Comparison of ENCODE assay signal across 8 cellular contexts in genomic region chr11:65498977-65499712, GRCh38. TPM values are rescaled to one million over a fixed set of nuclear protein-coding genes. Genes with fewer than 3 reads are reported as not detected.
DNase-seq lines count a peak whose midpoint lies in the region; ATAC-seq and TF ChIP-seq lines count a peak whose summit lies in the region.

TSS of gene MALAT1 (plus strand) at chr11:65499045.

- H3K27ac Mint-ChIP-seq in endodermal cell = no peak within 1 kb of the TSS
- no peak within 1 kb of the TSS for H3K27ac Mint-ChIP-seq in mesothelial cell of epicardium

- H3K4me3 Mint-ChIP-seq in endodermal cell = no peak within 1 kb of the TSS
- H3K4me3 Mint-ChIP-seq in mesothelial cell of epicardium = no peak within 1 kb of the TSS

- peaks cover 7% of the 10 kb centered on the region for H3K36me3 Mint-ChIP-seq in endodermal cell (ENCODE audit: low read depth)
- peaks cover 15% of the 10 kb centered on the region for H3K36me3 Mint-ChIP-seq in mesothelial cell of epicardium

- 0 to 1% methylated on average over 18 to 23 of the region's 24 CpGs for WGBS in endodermal cell (ENCODE audit: insufficient coverage in 1 of 2, insufficient read length in 1 of 2), 2 experiments

- H3K4me1 Mint-ChIP-seq in endodermal cell (peaks cover 17% of the 10 kb centered on the region), mesothelial cell of epicardium (peaks cover 26% of the 10 kb centered on the region)

- H3K4me1 ChIP-seq in HUES48 (ENCODE audit: control insufficient read depth, insufficient read depth, low read length) (peaks cover 18% of the 10 kb centered on the region), NT2/D1 (ENCODE audit: insufficient read depth, insufficient read length) (peaks cover 3% of the 10 kb centered on the region), endodermal cell (ENCODE audit: control insufficient read depth, insufficient read depth, low read length) (no peaks in the 10 kb centered on the region)

- H3K9me3 Mint-ChIP-seq in endodermal cell (no peaks in the 10 kb centered on the region), mesothelial cell of epicardium (no peaks in the 10 kb centered on the region)

- peak within 1 kb of the TSS; percentile 92 for H3K4me3 ChIP-seq in HUES48 (ENCODE audit: low read depth, low read length)
- peak within 1 kb of the TSS; percentile 95 for H3K4me3 ChIP-seq in NT2/D1 (ENCODE audit: insufficient read length, low read depth)
- peak within 1 kb of the TSS; percentile 97 for H3K4me3 ChIP-seq in endodermal cell (ENCODE audit: low read length)

- no peaks in the 10 kb centered on the region for H3K27me3 ChIP-seq in HUES48 (ENCODE audit: control insufficient read depth, insufficient read depth, low read length)
- no peaks in the 10 kb centered on the region for H3K27me3 ChIP-seq in NT2/D1 (ENCODE audit: insufficient read depth, insufficient read length)
- H3K27me3 ChIP-seq in endodermal cell (ENCODE audit: control insufficient read depth, insufficient read depth, low read length, poor library complexity, severe bottlenecking) = no peaks in the 10 kb centered on the region

- no peak for ATAC-seq in GM21717 (IDR thresholded peaks at IDR 0.05; ENCODE audit: unreplicated experiment)

- H3K27me3 Mint-ChIP-seq in endodermal cell (ENCODE audit: insufficient read depth) (no peaks in the 10 kb centered on the region), mesothelial cell of epicardium (ENCODE audit: low read depth) (no peaks in the 10 kb centered on the region)

- H3K9me3 ChIP-seq in HUES48 (ENCODE audit: control insufficient read depth, insufficient read depth, low read length) (no peaks in the 10 kb centered on the region), NT2/D1 (ENCODE audit: insufficient read depth, low read length) (no peaks in the 10 kb centered on the region), endodermal cell (ENCODE audit: control insufficient read depth, low read length) (no peaks in the 10 kb centered on the region)

- H3K36me3 ChIP-seq in HUES48 (ENCODE audit: control insufficient read depth, insufficient read depth, low read length) (peaks cover 43% of the 10 kb centered on the region), NT2/D1 (ENCODE audit: insufficient read depth, insufficient read length, low read length) (peaks cover 45% of the 10 kb centered on the region), endodermal cell (ENCODE audit: control insufficient read depth, insufficient read depth, low read length) (peaks cover 44% of the 10 kb centered on the region)

- H3K9ac ChIP-seq in HUES48 (ENCODE audit: low read depth, low read length) = peak within 1 kb of the TSS; percentile 99
- H3K9ac ChIP-seq in NT2/D1 (ENCODE audit: insufficient read length, low read depth) = peak within 1 kb of the TSS; percentile 95
- peak within 1 kb of the TSS; percentile 100 for H3K9ac ChIP-seq in endodermal cell (ENCODE audit: extremely low read depth, low read length, poor library complexity, severe bottlenecking)

- TF ChIP-seq CTCF in endodermal cell (conservative IDR thresholded peaks at IDR 0.05) = no peak
- no peak for TF ChIP-seq CTCF in mesothelial cell of epicardium (IDR thresholded peaks at IDR 0.05; ENCODE audit: unreplicated experiment)

- peak; percentile 66 for DNase-seq in GM04503 (ENCODE audit: low read depth)
- DNase-seq in NT2/D1 (ENCODE audit: low read depth, low spot score) = peak; percentile 91
- peak; percentile 74 to 99 (median 90) for DNase-seq in activated CD8-positive, alpha-beta memory T cell treated with anti-CD3 and anti-CD28 coated beads for 48 hours (ENCODE audit: low read depth in 2 of 3, low spot score in 2 of 3)
- DNase-seq in endodermal cell = peak; percentile 97
- DNase-seq in mesothelial cell of epicardium (ENCODE audit: low spot score in 2 of 2, unreplicated experiment in 2 of 2) = peak; percentile 88 to 96
- peak; percentile 92 for DNase-seq in stimulated activated CD8-positive, alpha-beta memory T cell treated with anti-CD3 and anti-CD28 coated beads, Interleukin-15, amount 100 ng/mL, for 24 hours (ENCODE audit: low read depth)

- peak within 1 kb of the TSS; percentile 99 for H3K27ac ChIP-seq in HUES48 (ENCODE audit: low read depth, low read length)
- H3K27ac ChIP-seq in endodermal cell (ENCODE audit: low read depth, low read length) = peak within 1 kb of the TSS; percentile 99

RNA-seq across cellular contexts. Expression of gene MALAT1, which starts in this region (rescaled TPM):
- total RNA-seq in endodermal cell (1,000 to 10,000 TPM; 5,233 to 6,894 TPM), mesothelial cell of epicardium (15,343 to 16,172 TPM (median 16,018 TPM) in 3 replicates)
- 1,429 TPM for polyA plus RNA-seq in endodermal cell (2013, experiment 1 of 2)
- 1,867 TPM for polyA plus RNA-seq in endodermal cell (2013, experiment 2 of 2)
